Comparison of ENCODE assay signal across 11 cellular contexts in the genomic region with DNA sequence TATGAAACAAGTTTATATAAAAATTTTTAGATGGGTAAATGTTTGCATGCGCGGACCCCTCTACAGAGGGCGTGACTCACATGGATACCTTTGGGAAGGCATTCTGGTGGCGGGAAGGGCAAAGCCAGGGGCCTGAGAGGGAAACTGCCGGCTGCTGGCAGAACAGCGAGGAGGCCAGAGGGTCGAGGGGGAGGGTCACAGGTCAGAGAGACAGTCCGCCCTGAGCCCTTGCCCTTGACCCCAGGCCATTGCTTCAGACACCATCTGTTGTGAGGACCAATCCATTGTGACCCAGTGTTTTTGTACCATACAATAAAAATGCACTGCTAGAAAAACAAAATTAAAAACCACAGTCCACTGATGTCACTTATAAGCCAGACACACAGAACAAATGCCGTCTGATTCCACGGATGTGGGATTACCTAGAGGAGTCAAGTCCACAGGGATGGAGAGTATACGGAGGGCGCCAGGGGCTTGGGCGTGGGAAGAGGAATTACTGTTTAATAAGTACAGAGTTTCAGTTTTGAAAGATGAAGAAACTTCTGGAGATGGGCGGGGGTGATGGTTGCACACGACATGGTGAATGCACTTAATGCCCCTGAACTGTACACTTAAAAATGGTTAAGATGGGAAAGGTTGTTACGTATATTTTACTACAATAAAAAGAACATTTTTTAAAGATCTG. TPM values are rescaled to one million over a fixed set of nuclear protein-coding genes. Genes with fewer than 3 reads are reported as not detected.
DNase-seq lines count a peak whose midpoint lies in the region; ATAC-seq and TF ChIP-seq lines count a peak whose summit lies in the region.
"Had no signal": no experiment of that assay in that cellular context is flagged by ENCODE, and none has a peak within 500 bp of the region (broad histone marks: within the 10 kb centered on the region; RNA-seq: fewer than 3 reads in every experiment).

No MANE protein-coding gene starts in this region.

- H3K4me1 ChIP-seq in hepatocyte (ENCODE audit: insufficient read depth) (no peaks in the 10 kb centered on the region), thoracic aorta (ENCODE audit: control insufficient read depth in 1 of 2, low read depth in 2 of 2) (peaks cover 11 to 12% of the 10 kb centered on the region in 2 donors), ascending aorta (peaks cover 0 to 8% of the 10 kb centered on the region in 2 donors)
- H3K4me1 ChIP-seq: colonic mucosa had no signal

- H3K9me3 ChIP-seq in T-helper 17 cell (ENCODE audit: control insufficient read depth, low read length, poor library complexity, severe bottlenecking) (no peaks in the 10 kb centered on the region), hepatocyte (ENCODE audit: low read depth) (no peaks in the 10 kb centered on the region), thoracic aorta (no peaks in the 10 kb centered on the region), ascending aorta (no peaks in the 10 kb centered on the region)
- H3K9me3 ChIP-seq: colonic mucosa had no signal

- H3K27me3 Mint-ChIP-seq in activated naive CD4-positive, alpha-beta T cell treated with anti-CD3 and anti-CD28 coated beads, Interleukin-2, amount 50 U/mL, for 24 hours: peaks cover 62% of the 10 kb centered on the region
- H3K27me3 Mint-ChIP-seq in T-helper 17 cell: peaks cover 74% of the 10 kb centered on the region

- H3K9me2 ChIP-seq in hepatocyte (replicated peaks; ENCODE audit: insufficient read depth): no peaks in the 10 kb centered on the region

- intact Hi-C loops in ascending aorta (cut with DNase I): no loop called here

- no peak overlapping the region for H3K27ac Mint-ChIP-seq in activated naive CD4-positive, alpha-beta T cell treated with anti-CD3 and anti-CD28 coated beads, Interleukin-2, amount 50 U/mL, for 24 hours
- H3K27ac Mint-ChIP-seq in T-helper 17 cell: no peak overlapping the region

- no peaks in the 10 kb centered on the region for H3K79me2 ChIP-seq in hepatocyte

- 30% methylated on average over 16 of the region's 16 CpGs for WGBS in hepatocyte (ENCODE audit: low lambda C conversion rate, missing lambda C conversion rate)

- no peak overlapping the region for H2AFZ ChIP-seq in hepatocyte

- no peak for DNase-seq in activated naive CD4-positive, alpha-beta T cell treated with anti-CD3 and anti-CD28 coated beads, Interleukin-2, amount 50 U/mL, for 16 hours
- DNase-seq in T-helper 17 cell: no peak
- DNase-seq in hepatocyte (ENCODE audit: low spot score): no peak
- no peak for DNase-seq in thoracic aorta (ENCODE audit: low spot score)
- DNase-seq in brain microvascular endothelial cell: no peak
- DNase-seq in ascending aorta (ENCODE audit: low spot score in 2 of 2): no peak
- DNase-seq: colonic mucosa, NCI-H1417 treated with DMSO at 0.1 percent for 48 hours had no signal

- H3K36me3 Mint-ChIP-seq in activated naive CD4-positive, alpha-beta T cell treated with anti-CD3 and anti-CD28 coated beads, Interleukin-2, amount 50 U/mL, for 24 hours: no peaks in the 10 kb centered on the region
- H3K36me3 Mint-ChIP-seq in T-helper 17 cell (ENCODE audit: low read depth): peaks cover 8% of the 10 kb centered on the region

- peaks cover 18% of the 10 kb centered on the region for H3K4me1 Mint-ChIP-seq in activated naive CD4-positive, alpha-beta T cell treated with anti-CD3 and anti-CD28 coated beads, Interleukin-2, amount 50 U/mL, for 24 hours
- peaks cover 16% of the 10 kb centered on the region for H3K4me1 Mint-ChIP-seq in T-helper 17 cell

- peaks cover 94% of the 10 kb centered on the region for H3K27me3 ChIP-seq in hepatocyte
- H3K27me3 ChIP-seq in thoracic aorta (replicated peaks; ENCODE audit: insufficient read depth): peaks cover 16% of the 10 kb centered on the region
- H3K27me3 ChIP-seq in brain microvascular endothelial cell (replicated peaks): peaks cover 38% of the 10 kb centered on the region
- peaks cover 9% of the 10 kb centered on the region for H3K27me3 ChIP-seq in ascending aorta

- H3K4me2 ChIP-seq in hepatocyte: peak overlapping the region; percentile 97

- no peaks in the 10 kb centered on the region for H3K36me3 ChIP-seq in hepatocyte (replicated peaks; ENCODE audit: insufficient read depth, low read depth)
- H3K36me3 ChIP-seq in thoracic aorta: no peaks in the 10 kb centered on the region
- no peaks in the 10 kb centered on the region for H3K36me3 ChIP-seq in brain microvascular endothelial cell (replicated peaks)
- no peaks in the 10 kb centered on the region for H3K36me3 ChIP-seq in ascending aorta
- H3K36me3 ChIP-seq: colonic mucosa had no signal

- no peaks in the 10 kb centered on the region for H4K20me1 ChIP-seq in hepatocyte (ENCODE audit: insufficient read depth, poor library complexity, severe bottlenecking)

- peak overlapping the region; percentile 85 for H3K4me3 Mint-ChIP-seq in activated naive CD4-positive, alpha-beta T cell treated with anti-CD3 and anti-CD28 coated beads, Interleukin-2, amount 50 U/mL, for 24 hours
- peak overlapping the region; percentile 89 for H3K4me3 Mint-ChIP-seq in T-helper 17 cell

- no peak overlapping the region for H3K4me3 ChIP-seq in hepatocyte
- peak overlapping the region; percentile 72 for H3K4me3 ChIP-seq in thoracic aorta
- H3K4me3 ChIP-seq in brain microvascular endothelial cell (ENCODE audit: low read depth, low read length): no peak overlapping the region
- peak overlapping the region in 1 of 2 donors; percentile 68 for H3K4me3 ChIP-seq in ascending aorta

- TF ChIP-seq CTCF in hepatocyte (IDR thresholded peaks at IDR 0.05; ENCODE audit: poor library complexity) (no peak), thoracic aorta (IDR thresholded peaks at IDR 0.05) (no peak), brain microvascular endothelial cell (IDR thresholded peaks at IDR 0.05; ENCODE audit: low read depth, low read length, missing control alignments) (no peak), ascending aorta (IDR thresholded peaks at IDR 0.05) (no peak)

- in situ Hi-C loops in brain microvascular endothelial cell (cut with HindIII; ENCODE audit: low pct_ligation_motif_present, low sequenced_read_pairs): no loop called here

- H3K27ac ChIP-seq in hepatocyte (no peak overlapping the region), thoracic aorta (no peak overlapping the region), brain microvascular endothelial cell (no peak overlapping the region), ascending aorta (no peak overlapping the region)
- H3K27ac ChIP-seq: colonic mucosa had no signal

- ATAC-seq in T-helper 17 cell (no peak), thoracic aorta (ENCODE audit: insufficient number of reproducible peaks, low FRiP score, low read depth) (no peak), GM21529 (IDR thresholded peaks at IDR 0.05; ENCODE audit: unreplicated experiment) (no peak)

- no peaks in the 10 kb centered on the region for H3K9me3 Mint-ChIP-seq in activated naive CD4-positive, alpha-beta T cell treated with anti-CD3 and anti-CD28 coated beads, Interleukin-2, amount 50 U/mL, for 24 hours

RNA-seq across cellular contexts. Expression of a gene that starts 11.9 kb away (rescaled TPM):
- 1 to 10 TPM in 1 of 2 donors, not detected in 1; 1.8 TPM for total RNA-seq in T-helper 17 cell
- 0.27 and 1.0 TPM in 2 replicates for total RNA-seq in hepatocyte
- 0.11 and 1.4 TPM in 2 replicates for polyA plus RNA-seq in hepatocyte
- 10 to 100 TPM; 10.7 to 20.5 TPM for total RNA-seq in thoracic aorta
- 105 TPM for total RNA-seq in ascending aorta
- polyA plus RNA-seq: BJ had no signal
